6 cellular contexts compared by ENCODE assay signal in genomic region chr3:49173116-49173791, GRCh38. TPM values are rescaled to one million over a fixed set of nuclear protein-coding genes. Genes with fewer than 3 reads are reported as not detected.
DNase-seq lines count a peak whose midpoint lies in the region; ATAC-seq and TF ChIP-seq lines count a peak whose summit lies in the region.

No MANE protein-coding gene starts in this region.

- no peaks in the 10 kb centered on the region for H3K27me3 ChIP-seq in muscle layer of colon (ENCODE audit: control insufficient read depth in 1 of 2, insufficient read depth in 2 of 2, low read length in 2 of 2)

- peaks cover 5% of the 10 kb centered on the region for H3K36me3 Mint-ChIP-seq in brain

- H3K9me3 Mint-ChIP-seq in brain = no peaks in the 10 kb centered on the region

- H3K4me3 Mint-ChIP-seq in brain = peak overlapping the region; percentile 90 to 99 (median 92)

- peak overlapping the region; percentile 84 for H3K27ac ChIP-seq in muscle layer of colon (ENCODE audit: low read depth, low read length)

- H3K9ac ChIP-seq in muscle layer of colon (ENCODE audit: low read length) = peak overlapping the region; percentile 85

- H3K36me3 ChIP-seq in muscle layer of colon (ENCODE audit: insufficient read depth, low read length) = peaks cover 28% of the 10 kb centered on the region

- peaks cover 5% of the 10 kb centered on the region for H3K27me3 Mint-ChIP-seq in brain

- H3K27ac Mint-ChIP-seq in brain = peak overlapping the region; percentile 94 to 99 (median 98)

- H3K4me3 ChIP-seq in muscle layer of colon (ENCODE audit: low read depth in 1 of 2, low read length in 2 of 2) = peak overlapping the region; percentile 84 to 90

- TF ChIP-seq CTCF in brain (conservative IDR thresholded peaks at IDR 0.05) = no peak

- no peaks in the 10 kb centered on the region for H3K9me3 ChIP-seq in muscle layer of colon (ENCODE audit: low read length)

- ATAC-seq in GM18873 (IDR thresholded peaks at IDR 0.05; ENCODE audit: low FRiP score, unreplicated experiment) (no peak), GM18861 (IDR thresholded peaks at IDR 0.05; ENCODE audit: unreplicated experiment) (no peak)

- peaks cover 32% of the 10 kb centered on the region for H3K4me1 ChIP-seq in muscle layer of colon (ENCODE audit: insufficient read depth, low read length)

- DNase-seq in Daoy (ENCODE audit: low read depth) = peak; percentile 23
- DNase-seq in effector CD4-positive, alpha-beta T cell = no peak

- peaks cover 60% of the 10 kb centered on the region for H3K4me1 Mint-ChIP-seq in brain

RNA-seq across cellular contexts. Expression of gene KLHDC8B, which starts 1.9 kb away (rescaled TPM):
- 2.1 and 3.2 TPM in 2 replicates for total RNA-seq in Daoy (2014; rRNA removed; shearing (Covaris generic))
- polyA plus RNA-seq in brain (ENCODE audit: insufficient read depth, low read depth, low replicate concordance) = 14.7 TPM

RNA-seq across cellular contexts. Expression of gene CCDC71, which starts 7.1 kb away (rescaled TPM):
- 18.6 and 21.2 TPM in 2 replicates for total RNA-seq in Daoy (2014; rRNA removed; shearing (Covaris generic))
- polyA plus RNA-seq in brain (ENCODE audit: insufficient read depth, low read depth, low replicate concordance) = 13.3 TPM

RNA-seq across cellular contexts. Expression of gene LAMB2, which starts 40.4 kb away (rescaled TPM):
- 30.2 and 40.1 TPM in 2 replicates for total RNA-seq in Daoy (2014; rRNA removed; shearing (Covaris generic))
- polyA plus RNA-seq in brain (ENCODE audit: insufficient read depth, low read depth, low replicate concordance) = 84.1 TPM

RNA-seq across cellular contexts. Expression of gene USP19, which starts 52.6 kb away (rescaled TPM):
- total RNA-seq in Daoy (2014; rRNA removed; shearing (Covaris generic)) = 46.5 and 82.0 TPM in 2 replicates
- 31.0 TPM for polyA plus RNA-seq in brain (ENCODE audit: insufficient read depth, low read depth, low replicate concordance)
